ENCODE assay signal across 11 cellular contexts in genomic region chr18:48851563-48851962, GRCh38.
DNase-seq lines count a peak whose midpoint lies in the region; ATAC-seq, FAIRE-seq and TF ChIP-seq lines count a peak whose summit lies in the region.
"Had no signal": no experiment of that assay in that cellular context is flagged by ENCODE, and none has a peak within 500 bp of the region (broad histone marks: within the 10 kb centered on the region; RNA-seq: fewer than 3 reads in every experiment).

No MANE protein-coding gene starts in this region.

- FAIRE-seq in D721Med (lab: Jason Lieb, UNC): no peak

- ATAC-seq in GM18502 (IDR thresholded peaks at IDR 0.05; ENCODE audit: poor library complexity, unreplicated experiment): no peak

- TF ChIP-seq CTCF in D721Med (IDR thresholded peaks at IDR 0.05; ENCODE audit: insufficient read depth, missing control alignments) (no peak), GM10266 (IDR thresholded peaks at IDR 0.05; ENCODE audit: control insufficient read depth, insufficient read depth, low read depth, missing control alignments) (no peak)

- DNase-seq in GDM1 (lab: John Stamatoyannopoulos, UW): peak; percentile 56
- DNase-seq in amygdala (lab: John Stamatoyannopoulos, UW): peak in 35 of 56 donors; percentile 14 to 68 (median 37)
- DNase-seq in hypothalamus (lab: John Stamatoyannopoulos, UW): peak in 29 of 51 donors; percentile 7 to 75 (median 41)
- DNase-seq in putamen (ENCODE audit: low spot score): peak; percentile 72
- no peak for DNase-seq in NCI-H82 (lab: John Stamatoyannopoulos, UW)
- DNase-seq in D721Med (ENCODE audit: insufficient read length, low spot score): no peak
- DNase-seq in GM10266 (ENCODE audit: extremely low spot score): no peak
- DNase-seq: activated T-cell treated with anti-CD3 and anti-CD28 coated beads, Interleukin-2, amount 50 U/mL, for 1 hour; DMS 273 treated with DMSO at 0.1 percent for 48 hours; NCI-H187 treated with DMSO at 0.1 percent for 48 hours had no signal

Comparison
In these comparisons a context has a peak if more than half of its experiments do, and no peak if none do; other contexts are left out.
1. DNase-seq: peak in GDM1 (single experiment), amygdala (35 of 56), hypothalamus (29 of 51) and putamen (single experiment); none in NCI-H82 (single experiment), D721Med (single experiment) and GM10266 (single experiment).